ENCODE assay signal across 11 cellular contexts in genomic region chr5:136066705-136067271, GRCh38. TPM values are rescaled to one million over a fixed set of nuclear protein-coding genes. Genes with fewer than 3 reads are reported as not detected.
DNase-seq lines count a peak whose midpoint lies in the region; ATAC-seq and TF ChIP-seq lines count a peak whose summit lies in the region.
"Had no signal": no experiment of that assay in that cellular context is flagged by ENCODE, and none has a peak within 500 bp of the region (broad histone marks: within the 10 kb centered on the region; RNA-seq: fewer than 3 reads in every experiment).

No MANE protein-coding gene starts in this region.

- H3K4me2 ChIP-seq in mammary epithelial cell (ENCODE audit: insufficient read depth, low read depth, low read length) = no peak overlapping the region

- no peak overlapping the region for H2AFZ ChIP-seq in mammary epithelial cell (ENCODE audit: low read depth, low read length)

- no peaks in the 10 kb centered on the region for H4K20me1 ChIP-seq in mammary epithelial cell (ENCODE audit: insufficient read depth, low read length)

- no peaks in the 10 kb centered on the region for H3K27me3 ChIP-seq in mammary epithelial cell (ENCODE audit: insufficient read depth, low read length)
- H3K27me3 ChIP-seq in vagina = no peaks in the 10 kb centered on the region

- H3K27ac ChIP-seq in mammary epithelial cell (ENCODE audit: insufficient read depth, low read depth, low read length) (no peak overlapping the region), vagina (peak overlapping the region; percentile 19)
- H3K27ac ChIP-seq: C4-2B had no signal

- DNase-seq in activated CD8-positive, alpha-beta memory T cell treated with anti-CD3 and anti-CD28 coated beads for 24 hours = peak; percentile 37
- no peak for DNase-seq in activated CD8-positive, alpha-beta memory T cell treated with anti-CD3 and anti-CD28 coated beads, Interleukin-2, amount 50 U/mL, for 48 hours
- DNase-seq in mammary epithelial cell (peak; percentile 66), left colon (no peak), vagina (ENCODE audit: extremely low spot score in 2 of 2) (peak; percentile 79 to 82), activated T-cell treated with anti-CD3 and anti-CD28 coated beads for 4 hours (no peak), Ammon's horn (ENCODE audit: low spot score) (no peak)
- no peak for DNase-seq in stimulated activated CD4-positive, alpha-beta T cell treated with anti-CD3 and anti-CD28 coated beads, Interleukin-2, amount 100 ng/mL, for 24 hours
- DNase-seq: activated B cell treated with CpG ODN at 0.5 μM for 24 hours, NCI-H187 had no signal

- H3K9me3 ChIP-seq in mammary epithelial cell (replicated peaks; ENCODE audit: insufficient read depth, low read length) (no peaks in the 10 kb centered on the region), vagina (no peaks in the 10 kb centered on the region)

- WGBS in mammary epithelial cell (ENCODE audit: low coverage, missing lambda C conversion rate) = 9% methylated on average over 2 of the region's 4 CpGs

- in situ Hi-C loops in mammary epithelial cell (cut with MboI; ENCODE audit: low sequenced_read_pairs in 2 of 2) = no loop called here

- TF ChIP-seq CTCF in mammary epithelial cell (conservative IDR thresholded peaks at IDR 0.05 in 1 of 2, IDR thresholded peaks at IDR 0.05 in 1 of 2; ENCODE audit: extremely low read depth in 1 of 2, insufficient read depth in 1 of 2, low read depth in 1 of 2, low read length in 2 of 2) = peak; percentile 23 to 41
- no peak for TF ChIP-seq CTCF in vagina (IDR thresholded peaks at IDR 0.05)

- no peak for TF ChIP-seq POLR2A in vagina (IDR thresholded peaks at IDR 0.05)

- no peak overlapping the region for H3K9ac ChIP-seq in mammary epithelial cell (ENCODE audit: insufficient read depth, low read length)

- H3K79me2 ChIP-seq in mammary epithelial cell (ENCODE audit: insufficient read depth, low read length) = no peaks in the 10 kb centered on the region

- peak; percentile 65 for ATAC-seq in left colon

- no TSS peak for BruUV-seq in mammary epithelial cell (replicated peaks; lab: Mats Ljungman, UMichigan)

- CTCF ChIA-PET in mammary epithelial cell (lab: Charles Lee; ENCODE audit: low non-redundant PET) = no interaction called here

- intact Hi-C loops in mammary epithelial cell (cut with micrococcal nuclease) = loop anchor here (10.0 kb wide), 1 partner anchor 708 kb away; no protein-coding TSS in a partner anchor
- intact Hi-C loops in left colon (cut with DNase I, micrococcal nuclease) = loop anchor here in 1 of 2 donors (10.0 kb wide), 1 partner anchor 108 kb away; no protein-coding TSS in a partner anchor
- intact Hi-C loops in vagina (cut with DNase I) = no loop called here

- peaks cover 8% of the 10 kb centered on the region for H3K36me3 ChIP-seq in mammary epithelial cell (ENCODE audit: insufficient read depth, low read length)
- H3K36me3 ChIP-seq in vagina = no peaks in the 10 kb centered on the region

- H3K4me1 ChIP-seq in mammary epithelial cell (ENCODE audit: insufficient read depth, low read length) = peaks cover 7% of the 10 kb centered on the region
- H3K4me1 ChIP-seq in vagina = peaks cover 11% of the 10 kb centered on the region

- dilution Hi-C loops in mammary epithelial cell (cut with HindIII; ENCODE audit: low sequenced_read_pairs) = loop anchor here (5.0 kb wide), 1 partner anchor 49 kb away; no protein-coding TSS in a partner anchor

- no peak overlapping the region for H3K4me3 ChIP-seq in mammary epithelial cell (replicated peaks in 1 of 3; ENCODE audit: insufficient read depth in 1 of 3, low read depth in 2 of 3, low read length in 3 of 3)
- no peak overlapping the region for H3K4me3 ChIP-seq in vagina

RNA-seq across cellular contexts. Expression of gene TGFBI, which starts 38.0 kb away (rescaled TPM):
- total RNA-seq in mammary epithelial cell (10 to 100 TPM; 56.0 to 77.3 TPM), left colon (10 to 100 TPM; 21.0 to 50.3 TPM), vagina (43.2 TPM)
- 264 TPM for polyA plus RNA-seq in mammary epithelial cell
- polyA minus RNA-seq in mammary epithelial cell = 390 TPM

Comparison
In these comparisons a context has a peak if more than half of its experiments do, and no peak if none do; other contexts are left out.
1. DNase-seq: peak in activated CD8-positive, alpha-beta memory T cell treated with anti-CD3 and anti-CD28 coated beads for 24 hours (single experiment), mammary epithelial cell (single experiment) and vagina (2 of 2); none in activated CD8-positive, alpha-beta memory T cell treated with anti-CD3 and anti-CD28 coated beads, Interleukin-2, amount 50 U/mL, for 48 hours (single experiment), left colon (0 of 2), activated T-cell treated with anti-CD3 and anti-CD28 coated beads for 4 hours (single experiment), stimulated activated CD4-positive, alpha-beta T cell treated with anti-CD3 and anti-CD28 coated beads, Interleukin-2, amount 100 ng/mL, for 24 hours (0 of 2) and Ammon's horn (single experiment).
2. CTCF ChIP-seq: peak in mammary epithelial cell (2 of 2); none in vagina (0 of 3).